ENCODE assay signal across 18 cellular contexts in genomic region chr2:146031158-146031557, GRCh38.
"Had no signal": no experiment of that assay in that cellular context is flagged by ENCODE, and none has a peak within 500 bp of the region (broad histone marks: within the 10 kb centered on the region; RNA-seq: fewer than 3 reads in every experiment).

No MANE protein-coding gene starts in this region.

- H3K27me3 ChIP-seq: ascending aorta, dorsolateral prefrontal cortex, foreskin keratinocyte, ovary, sigmoid colon, upper lobe of right lung had no signal

- H3K4me3 ChIP-seq: ascending aorta, dorsolateral prefrontal cortex, ovary, sigmoid colon, thoracic aorta, upper lobe of right lung had no signal

- H3K36me3 Mint-ChIP-seq: stimulated activated effector memory CD8-positive, alpha-beta T cell treated with anti-CD3 and anti-CD28 coated beads, Interleukin-12 subunit alpha, Interleukin-12 subunit beta, amount 100 ng/mL, for 72 hours had no signal

- H3K4me1 ChIP-seq: ascending aorta, foreskin keratinocyte, sigmoid colon, upper lobe of right lung had no signal

- H3K36me3 ChIP-seq: ascending aorta, ovary, sigmoid colon, thoracic aorta, upper lobe of right lung had no signal

- ATAC-seq: activated naive CD8-positive, alpha-beta T cell treated with anti-CD3 and anti-CD28 coated beads, Interleukin-2, amount 50 U/mL, for 24 hours; activated T-helper 17 cell treated with anti-CD3 and anti-CD28 coated beads, Interleukin-2, amount 50 U/mL, for 72 hours; foreskin keratinocyte; stimulated activated effector memory CD8-positive, alpha-beta T cell treated with anti-CD3 and anti-CD28 coated beads, Interleukin-12 subunit alpha, Interleukin-12 subunit beta, amount 100 ng/mL, for 72 hours; upper lobe of right lung had no signal

- H3K27me3 Mint-ChIP-seq: activated naive CD8-positive, alpha-beta T cell treated with anti-CD3 and anti-CD28 coated beads, Interleukin-2, amount 50 U/mL, for 24 hours; activated T-helper 17 cell treated with anti-CD3 and anti-CD28 coated beads, Interleukin-2, amount 50 U/mL, for 72 hours had no signal

- H3K4me1 Mint-ChIP-seq: activated naive CD8-positive, alpha-beta T cell treated with anti-CD3 and anti-CD28 coated beads, Interleukin-2, amount 50 U/mL, for 24 hours; activated T-helper 17 cell treated with anti-CD3 and anti-CD28 coated beads, Interleukin-2, amount 50 U/mL, for 72 hours; endodermal cell; stimulated activated effector memory CD8-positive, alpha-beta T cell treated with anti-CD3 and anti-CD28 coated beads, Interleukin-12 subunit alpha, Interleukin-12 subunit beta, amount 100 ng/mL, for 72 hours had no signal

- H3K27ac Mint-ChIP-seq: activated naive CD8-positive, alpha-beta T cell treated with anti-CD3 and anti-CD28 coated beads, Interleukin-2, amount 50 U/mL, for 24 hours; activated T-helper 17 cell treated with anti-CD3 and anti-CD28 coated beads, Interleukin-2, amount 50 U/mL, for 72 hours; endodermal cell; stimulated activated effector memory CD8-positive, alpha-beta T cell treated with anti-CD3 and anti-CD28 coated beads, Interleukin-12 subunit alpha, Interleukin-12 subunit beta, amount 100 ng/mL, for 72 hours; T-helper 2 cell treated with Interferon-gamma antibody and Interleukin-4, amounts not matched to agents 5 μg/mL and 100 μg/mL, for 36 hours had no signal

- DNase-seq: activated CD4-positive, alpha-beta T cell treated with anti-CD3 and anti-CD28 coated beads, Interleukin-2, amount 50 U/mL, for 4 hours; activated CD4-positive, CD25-positive, alpha-beta regulatory T cell treated with anti-CD3 and anti-CD28 coated beads, Interleukin-2, amount 50 U/mL, for 72 hours; activated naive CD4-positive, alpha-beta T cell treated with Interleukin-2 at 50 U/mL for 16 hours; activated naive CD8-positive, alpha-beta T cell treated with anti-CD3 and anti-CD28 coated beads, Interleukin-2, amount 50 U/mL, for 24 hours; activated T-cell treated with anti-CD3 and anti-CD28 coated beads for 4 hours; dorsolateral prefrontal cortex; endodermal cell; foreskin keratinocyte; ovary; sigmoid colon; stimulated activated CD4-positive, alpha-beta T cell treated with anti-CD3 and anti-CD28 coated beads, Interleukin-12 subunit alpha, Interleukin-12 subunit beta, amount 100 ng/mL, for 4 hours; stimulated activated CD4-positive, alpha-beta T cell treated with anti-CD3 and anti-CD28 coated beads, Interleukin-2, amount 100 ng/mL, for 24 hours; upper lobe of right lung had no signal

- H3K9me3 Mint-ChIP-seq: endodermal cell; T-helper 2 cell treated with Interferon-gamma antibody and Interleukin-4, amounts not matched to agents 5 μg/mL and 100 μg/mL, for 36 hours had no signal

- H3K9me3 ChIP-seq: ascending aorta, ovary, sigmoid colon, thoracic aorta, upper lobe of right lung had no signal

- H3K4me3 Mint-ChIP-seq: activated naive CD8-positive, alpha-beta T cell treated with anti-CD3 and anti-CD28 coated beads, Interleukin-2, amount 50 U/mL, for 24 hours; activated T-helper 17 cell treated with anti-CD3 and anti-CD28 coated beads, Interleukin-2, amount 50 U/mL, for 72 hours; endodermal cell; stimulated activated effector memory CD8-positive, alpha-beta T cell treated with anti-CD3 and anti-CD28 coated beads, Interleukin-12 subunit alpha, Interleukin-12 subunit beta, amount 100 ng/mL, for 72 hours; T-helper 2 cell treated with Interferon-gamma antibody and Interleukin-4, amounts not matched to agents 5 μg/mL and 100 μg/mL, for 36 hours had no signal

- H3K27ac ChIP-seq: ascending aorta, dorsolateral prefrontal cortex, foreskin keratinocyte, ovary, sigmoid colon, thoracic aorta, upper lobe of right lung had no signal
